In the genomic region with DNA sequence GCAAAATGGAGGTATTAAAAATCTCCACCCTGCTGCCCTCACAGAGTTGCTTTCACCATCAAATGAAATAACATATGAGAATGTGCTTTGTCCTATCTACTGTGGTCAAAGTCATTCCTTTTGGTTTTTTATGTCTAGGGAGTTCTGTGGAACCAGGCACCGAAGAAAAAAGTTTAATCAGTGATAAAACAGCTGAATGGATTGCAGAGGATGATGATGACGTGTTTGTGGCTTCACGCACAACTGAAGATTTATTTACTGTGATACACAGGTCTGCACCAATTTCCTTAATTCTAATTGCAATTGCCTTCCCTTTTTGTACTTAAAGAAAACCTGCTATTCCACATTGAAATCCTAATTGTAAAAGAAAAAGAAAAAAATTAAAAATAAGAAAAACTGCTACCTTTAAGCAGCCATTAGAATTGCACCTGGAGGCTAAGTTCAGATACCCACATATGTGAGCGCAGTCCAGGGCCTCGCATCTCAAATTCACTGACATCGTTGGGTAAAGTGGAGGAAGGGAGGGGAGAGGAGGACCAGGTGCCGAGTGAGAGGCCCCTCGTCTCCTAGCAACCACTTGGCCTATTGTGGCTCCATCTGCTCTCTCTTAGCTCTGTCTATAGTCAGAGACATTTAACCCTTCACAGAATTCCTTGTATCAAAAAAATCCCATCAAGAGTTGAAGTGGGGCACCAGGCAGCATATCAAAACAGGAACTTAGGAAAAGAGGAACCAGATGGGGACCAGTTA, we compare ENCODE assay signal across 11 cellular contexts.
DNase-seq lines count a peak whose midpoint lies in the region; ATAC-seq, FAIRE-seq and TF ChIP-seq lines count a peak whose summit lies in the region.
"Had no signal": no experiment of that assay in that cellular context is flagged by ENCODE, and none has a peak within 500 bp of the region (broad histone marks: within the 10 kb centered on the region; RNA-seq: fewer than 3 reads in every experiment).

No MANE protein-coding gene starts in this region.

- H3K4me1 Mint-ChIP-seq in nephron progenitor cell = peaks cover 9% of the 10 kb centered on the region

- H3K4me3 Mint-ChIP-seq in nephron progenitor cell = no peak overlapping the region

- peak; percentile 81 for DNase-seq in DMS79 (lab: John Stamatoyannopoulos, UW)
- peak; percentile 86 for DNase-seq in NCI-H146 treated with DMSO at 0.1 percent for 48 hours (lab: John Stamatoyannopoulos, UW; ENCODE audit: unreplicated experiment)
- DNase-seq in NCI-H774 (lab: John Stamatoyannopoulos, UW) = peak; percentile 80
- no peak for DNase-seq in nephron progenitor cell
- DNase-seq: erythroblast, kidney, pancreas had no signal

- peak; percentile 98 for FAIRE-seq in islet of Langerhans (lab: Jason Lieb, UNC)
- FAIRE-seq: kidney had no signal

- H3K27ac Mint-ChIP-seq in nephron progenitor cell = no peak overlapping the region

- H3K9me3 Mint-ChIP-seq in nephron progenitor cell = peaks cover 62% of the 10 kb centered on the region

- no peaks in the 10 kb centered on the region for H3K27me3 Mint-ChIP-seq in nephron progenitor cell (ENCODE audit: low read depth, poor library complexity)

- TF ChIP-seq CTCF in nephron progenitor cell (IDR thresholded peaks at IDR 0.05) = no peak

- peaks cover 52% of the 10 kb centered on the region for H3K36me3 Mint-ChIP-seq in nephron progenitor cell (ENCODE audit: low read depth)

- ATAC-seq in GM18868 (IDR thresholded peaks at IDR 0.05; ENCODE audit: unreplicated experiment) = no peak
- ATAC-seq in HG03457 (IDR thresholded peaks at IDR 0.05; ENCODE audit: unreplicated experiment) = no peak
- no peak for ATAC-seq in HG03139 (IDR thresholded peaks at IDR 0.05; ENCODE audit: unreplicated experiment)
